2 cellular contexts compared by ENCODE assay signal in genomic region chr3:128726691-128727031, GRCh38.
A peak's percentile ranks its signal among the peaks of the same experiment; 100 is the strongest.
TF ChIP-seq lines count a peak whose summit lies in the region.

No MANE protein-coding gene starts in this region.

TF ChIP-seq in IMR-90, 13 proteins besides CTCF, POLR2A, EP300 and RAD21:
- TF ChIP-seq USF2 (IDR thresholded peaks at IDR 0.05; ENCODE audit: low read depth, low read length), result peak; percentile 96
- no peak for TF ChIP-seq MAFK (IDR thresholded peaks at IDR 0.05; ENCODE audit: low read depth, low read length)
- no peak for TF ChIP-seq ELK1 (IDR thresholded peaks at IDR 0.05; ENCODE audit: borderline replicate concordance, low read depth, low read length)
- TF ChIP-seq MAZ (IDR thresholded peaks at IDR 0.05; ENCODE audit: borderline replicate concordance, low read depth, low read length), result no peak
- no peak for TF ChIP-seq CHD1 (IDR thresholded peaks at IDR 0.05; ENCODE audit: low read depth, low read length)
- TF ChIP-seq BHLHE40 (IDR thresholded peaks at IDR 0.05; ENCODE audit: low read depth, low read length), result peak; percentile 99
- TF ChIP-seq MXI1 (IDR thresholded peaks at IDR 0.05; ENCODE audit: borderline replicate concordance, low read depth, low read length), result peak; percentile 91
- TF ChIP-seq RCOR1 (IDR thresholded peaks at IDR 0.05; ENCODE audit: insufficient replicate concordance, low read length), result no peak
- TF ChIP-seq CEBPB (IDR thresholded peaks at IDR 0.05; ENCODE audit: low read depth, low read length), result no peak
- TF ChIP-seq NFE2L2 (IDR thresholded peaks at IDR 0.05; ENCODE audit: low read depth, low read length), result no peak
- TF ChIP-seq RFX5 (IDR thresholded peaks at IDR 0.05; ENCODE audit: low read depth, low read length), result no peak
- TF ChIP-seq FOS (IDR thresholded peaks at IDR 0.05; ENCODE audit: low read depth, low read length), result peak; percentile 62
- no peak for TF ChIP-seq SMC3 (IDR thresholded peaks at IDR 0.05; ENCODE audit: low read depth, low read length)

TF ChIP-seq in HepG2, 621 proteins besides CTCF, POLR2A, EP300 and RAD21 (continues in another document):
- 0 out of 2 replicates have a peak, but pooled peaks have one; percentile 0 for TF ChIP-seq REPIN1 (CRISPR knock-in tag; IDR thresholded peaks at IDR 0.05; ENCODE audit: borderline replicate concordance, low read depth)
- 0 out of 2 replicates have a peak, but pooled peaks have one; percentile 25 for TF ChIP-seq ETV5 (CRISPR knock-in tag; IDR thresholded peaks at IDR 0.05; ENCODE audit: borderline replicate concordance)
- peak; percentile 48; the same call in 1 of the 2 replicates for TF ChIP-seq ZNF225 (CRISPR knock-in tag; IDR thresholded peaks at IDR 0.05)
- 0 out of 2 replicates have a peak, but pooled peaks have one; percentile 75 for TF ChIP-seq ZNF598 (CRISPR knock-in tag; IDR thresholded peaks at IDR 0.05; ENCODE audit: borderline replicate concordance)
- TF ChIP-seq ZNF784 (CRISPR knock-in tag; IDR thresholded peaks at IDR 0.05; ENCODE audit: borderline replicate concordance), result 0 out of 2 replicates have a peak, but pooled peaks have one; percentile 33
- TF ChIP-seq USF2 (IDR thresholded peaks at IDR 0.05; ENCODE audit: low read depth, low read length), result peak; percentile 56
- TF ChIP-seq USF2 (CRISPR knock-in tag; IDR thresholded peaks at IDR 0.05; ENCODE audit: borderline replicate concordance), result no peak; the same call in 1 of the 2 replicates
- TF ChIP-seq GLI4 (CRISPR knock-in tag; IDR thresholded peaks at IDR 0.05; ENCODE audit: borderline replicate concordance), result peak; percentile 43; the same call in 1 of the 2 replicates
- 0 out of 2 replicates have a peak, but pooled peaks have one; percentile 41 for TF ChIP-seq ZNF33B (CRISPR knock-in tag; IDR thresholded peaks at IDR 0.05)
- 0 out of 2 replicates have a peak, but pooled peaks have one; percentile 10 for TF ChIP-seq TFDP1 (CRISPR knock-in tag; IDR thresholded peaks at IDR 0.05; ENCODE audit: borderline replicate concordance)
- no peak for TF ChIP-seq ZNF414 (CRISPR knock-in tag; IDR thresholded peaks at IDR 0.05)
- 0 out of 2 replicates have a peak, but pooled peaks have one; percentile 29 for TF ChIP-seq ZNF619 (CRISPR knock-in tag; IDR thresholded peaks at IDR 0.05)
- 0 out of 2 replicates have a peak, but pooled peaks have one; percentile 6 for TF ChIP-seq ELF3 (CRISPR knock-in tag; IDR thresholded peaks at IDR 0.05)
- TF ChIP-seq ZMAT3 (CRISPR knock-in tag; conservative IDR thresholded peaks at IDR 0.05), result peak; percentile 65; the same call in 1 of the 2 replicates
- peak; percentile 9; the same call in 1 of the 2 replicates for TF ChIP-seq SALL1 (CRISPR knock-in tag; IDR thresholded peaks at IDR 0.05)
- 0 out of 2 replicates have a peak, but pooled peaks have one; percentile 31 for TF ChIP-seq KDM5B (CRISPR knock-in tag; IDR thresholded peaks at IDR 0.05; ENCODE audit: borderline replicate concordance)
- TF ChIP-seq ZHX2 (IDR thresholded peaks at IDR 0.05; ENCODE audit: low read depth), result no peak
- TF ChIP-seq ZHX2 (CRISPR knock-in tag; IDR thresholded peaks at IDR 0.05; ENCODE audit: borderline replicate concordance), result no peak
- peak; percentile 5; the same call in 1 of the 2 replicates for TF ChIP-seq HDAC1 (CRISPR knock-in tag; IDR thresholded peaks at IDR 0.05)
- TF ChIP-seq SAP130 (CRISPR knock-in tag; IDR thresholded peaks at IDR 0.05; ENCODE audit: low read depth), result peak; percentile 61
- TF ChIP-seq ZNF704 (CRISPR knock-in tag; IDR thresholded peaks at IDR 0.05; ENCODE audit: borderline replicate concordance), result 0 out of 2 replicates have a peak, but pooled peaks have one; percentile 13
- TF ChIP-seq FOXO1 (CRISPR knock-in tag; IDR thresholded peaks at IDR 0.05), result 0 out of 2 replicates have a peak, but pooled peaks have one; percentile 8
- peak; percentile 75; the same call in 1 of the 2 replicates for TF ChIP-seq RBFOX2 (IDR thresholded peaks at IDR 0.05; ENCODE audit: low read depth, low read length)
- TF ChIP-seq SMAD3 (CRISPR knock-in tag; IDR thresholded peaks at IDR 0.05), result no peak
- TF ChIP-seq KLF16 (CRISPR knock-in tag; IDR thresholded peaks at IDR 0.05), result 0 out of 4 replicates have a peak, but pooled peaks of 1 of the 2 experiments have one; percentile 17
- TF ChIP-seq ZSCAN29 (CRISPR knock-in tag; conservative IDR thresholded peaks at IDR 0.05), result 0 out of 2 replicates have a peak, but pooled peaks have one; percentile 37
- peak; percentile 41; the same call in 1 of the 2 replicates for TF ChIP-seq HIVEP1 (CRISPR knock-in tag; IDR thresholded peaks at IDR 0.05)
- TF ChIP-seq ZNF589 (CRISPR knock-in tag; conservative IDR thresholded peaks at IDR 0.05), result no peak
- TF ChIP-seq ZNF337 (CRISPR knock-in tag; IDR thresholded peaks at IDR 0.05; ENCODE audit: borderline replicate concordance, low read depth), result 0 out of 2 replicates have a peak, but pooled peaks have one; percentile 42
- TF ChIP-seq DNMT1 (CRISPR knock-in tag; IDR thresholded peaks at IDR 0.05), result 0 out of 2 replicates have a peak, but pooled peaks have one; percentile 5
- TF ChIP-seq ZNF18 (CRISPR knock-in tag; IDR thresholded peaks at IDR 0.05; ENCODE audit: insufficient replicate concordance), result no peak
- TF ChIP-seq FOXA1 (IDR thresholded peaks at IDR 0.05), result no peak
- TF ChIP-seq FOXA1 (CRISPR knock-in tag; IDR thresholded peaks at IDR 0.05), result peak; percentile 74
- 0 out of 2 replicates have a peak, but pooled peaks have one; percentile 4 for TF ChIP-seq PPARG (CRISPR knock-in tag; conservative IDR thresholded peaks at IDR 0.05)
- TF ChIP-seq GZF1 (CRISPR knock-in tag; IDR thresholded peaks at IDR 0.05), result peak; percentile 65
- no peak for TF ChIP-seq MLXIP (CRISPR knock-in tag; IDR thresholded peaks at IDR 0.05; ENCODE audit: borderline replicate concordance)
- TF ChIP-seq ZNF274 (CRISPR knock-in tag; IDR thresholded peaks at IDR 0.05), result peak; percentile 55; the same call in 1 of the 2 replicates
- TF ChIP-seq ZNF576 (CRISPR knock-in tag; IDR thresholded peaks at IDR 0.05), result peak; percentile 60; the same call in 1 of the 2 replicates
